8 cellular contexts compared by ENCODE assay signal in the genomic region with DNA sequence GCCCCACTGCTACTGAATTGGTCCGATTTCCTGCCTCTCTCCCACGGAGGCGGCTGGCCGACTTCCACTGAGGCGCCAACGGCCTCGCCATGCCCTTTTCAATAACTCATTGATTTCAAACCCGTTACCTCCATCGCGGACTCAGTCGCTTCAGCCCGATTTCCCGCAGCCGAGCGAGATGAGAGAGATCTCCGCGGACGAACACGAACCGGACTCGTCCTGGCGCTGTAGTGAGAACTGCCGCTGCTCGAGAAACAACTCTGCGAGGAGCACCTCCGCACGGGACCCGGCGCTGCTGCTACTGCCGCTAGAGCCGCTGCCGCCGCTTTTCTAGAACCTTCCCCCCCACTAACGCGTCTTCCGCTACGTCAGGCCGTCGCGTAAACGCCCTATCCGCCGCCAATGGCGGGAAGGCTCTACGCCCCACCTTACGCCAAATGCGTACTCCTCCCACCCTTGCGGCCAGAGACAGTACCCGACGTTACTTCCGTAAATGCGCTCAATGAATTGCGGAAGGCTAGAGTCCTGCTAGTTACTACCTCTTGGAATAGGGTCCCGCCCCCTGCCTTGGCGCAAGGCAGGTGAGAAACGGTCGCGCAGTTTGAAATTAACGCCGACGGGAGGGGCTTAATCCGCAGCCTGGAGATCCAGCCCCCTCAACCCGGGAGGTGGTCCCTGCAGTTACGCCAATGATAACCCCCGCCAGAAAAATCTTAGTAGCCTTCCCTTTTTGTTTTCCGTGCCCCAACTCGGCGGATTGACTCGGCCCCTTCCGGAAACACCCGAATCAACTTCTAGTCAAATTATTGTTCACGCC. TPM values are rescaled to one million over a fixed set of nuclear protein-coding genes. Genes with fewer than 3 reads are reported as not detected.
DNase-seq lines count a peak whose midpoint lies in the region; ATAC-seq, FAIRE-seq and TF ChIP-seq lines count a peak whose summit lies in the region.

Gene HNRNPA2B1, minus strand, starts transcription at position 303 of the 817 bp plus-strand sequence. Its CDS starts 169 bp downstream, at position 134.

- in situ Hi-C loops in ACHN (cut with HindIII; ENCODE audit: low pct_ligation_motif_present, low pct_unique_long_range_greater_than_20kb, low sequenced_read_pairs), result no loop called here

- peak; percentile 68 for ATAC-seq in GM18907 (IDR thresholded peaks at IDR 0.05; ENCODE audit: unreplicated experiment)
- peak; percentile 60 for ATAC-seq in HG03159 (IDR thresholded peaks at IDR 0.05; ENCODE audit: unreplicated experiment)

- H3K4me1 ChIP-seq in iPS-20b (ENCODE audit: insufficient read depth, low read length), result peaks cover 22% of the 10 kb centered on the region

- H3K27me3 ChIP-seq in bronchial epithelial cell (ENCODE audit: control insufficient read depth, insufficient read depth, low read length), result no peaks in the 10 kb centered on the region
- no peaks in the 10 kb centered on the region for H3K27me3 ChIP-seq in iPS-20b (ENCODE audit: insufficient read depth, low read length)

- peak; percentile 99 for DNase-seq in ACHN
- DNase-seq in NCI-H2227 treated with DMSO at 0.1 percent for 48 hours (lab: John Stamatoyannopoulos, UW), result peak; percentile 97
- DNase-seq in bronchial epithelial cell (ENCODE audit: low read depth), result peak; percentile 93

- peak within 1 kb of the TSS; percentile 100 for H3K4me3 ChIP-seq in WI38 (ENCODE audit: low read depth, low read length)
- H3K4me3 ChIP-seq in bronchial epithelial cell (ENCODE audit: low read depth, low read length), result peak within 1 kb of the TSS; percentile 99
- H3K4me3 ChIP-seq in iPS-20b (ENCODE audit: low read length), result peak within 1 kb of the TSS; percentile 100
- H3K4me3 ChIP-seq in skin epidermis, result peak within 1 kb of the TSS; percentile 76 to 99 (median 97)

- H3K9ac ChIP-seq in iPS-20b (ENCODE audit: low read depth, low read length), result peak within 1 kb of the TSS; percentile 100

- no peak for FAIRE-seq in bronchial epithelial cell (lab: Jason Lieb, UNC)

- H3K27ac ChIP-seq in iPS-20b (ENCODE audit: low read length) (peak within 1 kb of the TSS; percentile 100), skin epidermis (peak within 1 kb of the TSS; percentile 92 to 100 (median 99))

- TF ChIP-seq CTCF in WI38 (IDR thresholded peaks at IDR 0.05; ENCODE audit: low read depth, low read length), result no peak
- TF ChIP-seq CTCF in bronchial epithelial cell (IDR thresholded peaks at IDR 0.05; ENCODE audit: insufficient read depth, low read length, severe bottlenecking), result no peak

- H3K9me3 ChIP-seq in iPS-20b (ENCODE audit: insufficient read depth, low read depth, low read length), result no peaks in the 10 kb centered on the region

- H3K36me3 ChIP-seq in bronchial epithelial cell (ENCODE audit: control insufficient read depth, insufficient read depth, low read length) (peaks cover 7% of the 10 kb centered on the region), iPS-20b (ENCODE audit: insufficient read depth, low read depth, low read length) (peaks cover 76% of the 10 kb centered on the region)

RNA-seq across cellular contexts. Expression of gene HNRNPA2B1, which starts in this region (rescaled TPM):
- 62.7 and 107 TPM in 2 replicates for total RNA-seq in bronchial epithelial cell

Comparison
In these comparisons a context has a peak if more than half of its experiments do, and no peak if none do; other contexts are left out.
1. Peak in every context shown above with its lines: DNase-seq, ATAC-seq, H3K4me3 ChIP-seq and H3K27ac ChIP-seq.